Comparison of ENCODE assay signal across 7 cellular contexts in the genomic region with DNA sequence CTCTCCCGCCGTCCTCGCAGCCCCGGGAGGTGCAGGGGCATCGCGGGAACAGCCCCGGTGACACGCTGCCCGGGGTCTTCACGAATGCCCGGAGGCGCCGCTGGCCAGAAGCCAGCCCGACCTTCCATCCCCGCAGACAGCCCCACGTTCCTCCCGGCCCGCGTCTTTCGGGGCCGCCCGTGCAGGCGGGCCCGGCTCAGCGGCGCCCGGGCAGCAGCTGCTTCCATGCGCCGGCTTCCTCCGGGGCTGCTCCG.
A peak's percentile ranks its signal among the peaks of the same experiment; 100 is the strongest.
DNase-seq lines count a peak whose midpoint lies in the region; ATAC-seq lines count a peak whose summit lies in the region.

No MANE protein-coding gene starts in this region.

- H3K4me3 Mint-ChIP-seq in central memory CD8-positive, alpha-beta T cell: peak overlapping the region; percentile 92

- H3K9me3 ChIP-seq in mucosa of stomach (ENCODE audit: control insufficient read depth, low read length): no peaks in the 10 kb centered on the region

- H3K4me1 Mint-ChIP-seq in central memory CD8-positive, alpha-beta T cell: peaks cover 30% of the 10 kb centered on the region

- no peaks in the 10 kb centered on the region for H3K27me3 ChIP-seq in mucosa of stomach (ENCODE audit: control insufficient read depth, insufficient read depth, low read length)

- H3K4me3 ChIP-seq in mucosa of stomach (ENCODE audit: low read length): peak overlapping the region; percentile 32

- peak overlapping the region; percentile 74 for H3K9ac ChIP-seq in mucosa of stomach (ENCODE audit: low read length)

- peaks cover 67% of the 10 kb centered on the region for H3K36me3 Mint-ChIP-seq in central memory CD8-positive, alpha-beta T cell (ENCODE audit: insufficient read depth)

- H3K9me3 Mint-ChIP-seq in central memory CD8-positive, alpha-beta T cell: no peaks in the 10 kb centered on the region

- no peaks in the 10 kb centered on the region for H3K36me3 ChIP-seq in mucosa of stomach (ENCODE audit: control insufficient read depth, insufficient read depth, low read length)

- peaks cover 44% of the 10 kb centered on the region for H3K4me1 ChIP-seq in mucosa of stomach (ENCODE audit: control insufficient read depth, insufficient read depth, low read length)

- peak overlapping the region; percentile 95 for H3K27ac Mint-ChIP-seq in central memory CD8-positive, alpha-beta T cell (ENCODE audit: low read depth)

- peak; percentile 3 for ATAC-seq in GM21390 (IDR thresholded peaks at IDR 0.05; ENCODE audit: unreplicated experiment)
- ATAC-seq in HG03520 (IDR thresholded peaks at IDR 0.05; ENCODE audit: unreplicated experiment): peak; percentile 2
- peak; percentile 0 for ATAC-seq in central memory CD8-positive, alpha-beta T cell (replicated peaks; ENCODE audit: extremely low read depth, poor library complexity, severe bottlenecking)

- no peaks in the 10 kb centered on the region for H3K27me3 Mint-ChIP-seq in central memory CD8-positive, alpha-beta T cell

- no peak for DNase-seq in central memory CD8-positive, alpha-beta T cell (ENCODE audit: low spot score in 2 of 2)
- DNase-seq in NCI-H774 (lab: John Stamatoyannopoulos, UW) (no peak), retina (no peak), midbrain (lab: John Stamatoyannopoulos, UW) (no peak)
